20 cellular contexts compared by ENCODE assay signal in genomic region chr6:67914419-67914818, GRCh38.
"Had no signal": no experiment of that assay in that cellular context is flagged by ENCODE, and none has a peak within 500 bp of the region (broad histone marks: within the 10 kb centered on the region; RNA-seq: fewer than 3 reads in every experiment).

No MANE protein-coding gene starts in this region.

- H3K27me3 Mint-ChIP-seq: activated B cell treated with CpG ODN at 0.5 μM for 24 hours; activated CD4-positive, alpha-beta T cell treated with anti-CD3 and anti-CD28 coated beads, Interleukin-2, amount 10 ng/mL, durations not matched to agents 24 days and 14 days; dendritic cell treated with granulocyte-macrophage colony-stimulating factor and Interleukin-4, amounts not matched to agents 40 ng/mL and 50 ng/mL, for 4 days had no signal

- H3K9me3 Mint-ChIP-seq: activated CD4-positive, alpha-beta T cell treated with anti-CD3 and anti-CD28 coated beads, Interleukin-2, amount 10 ng/mL, durations not matched to agents 24 days and 14 days; dendritic cell treated with granulocyte-macrophage colony-stimulating factor and Interleukin-4, amounts not matched to agents 40 ng/mL and 50 ng/mL, for 4 days; nephron had no signal

- H3K27ac ChIP-seq: ascending aorta, esophagus squamous epithelium, gastrocnemius medialis, heart left ventricle, left lung, sigmoid colon had no signal

- H3K4me1 ChIP-seq: ascending aorta, esophagus squamous epithelium, gastrocnemius medialis, heart left ventricle, left lung, sigmoid colon had no signal

- H3K4me3 ChIP-seq: ascending aorta, esophagus squamous epithelium, gastrocnemius medialis, heart left ventricle, left lung, sigmoid colon had no signal

- H3K27me3 ChIP-seq: ascending aorta, esophagus squamous epithelium, gastrocnemius medialis, heart left ventricle, left lung, sigmoid colon had no signal

- H3K4me3 Mint-ChIP-seq: activated B cell treated with CpG ODN at 0.5 μM for 24 hours; activated CD4-positive, alpha-beta T cell treated with anti-CD3 and anti-CD28 coated beads, Interleukin-2, amount 10 ng/mL, durations not matched to agents 24 days and 14 days; activated CD8-positive, alpha-beta T cell treated with anti-CD3 and anti-CD28 coated beads, Interleukin-2, amount 10 ng/mL, durations not matched to agents 7 days and 5 days; activated T-cell treated with anti-CD3 and anti-CD28 coated beads, Interleukin-2, amount 50 U/mL, for 4 hours; dendritic cell treated with granulocyte-macrophage colony-stimulating factor and Interleukin-4, amounts not matched to agents 40 ng/mL and 50 ng/mL, for 4 days; nephron; T-helper 2 cell treated with Interferon-gamma antibody and Interleukin-4, amounts not matched to agents 5 μg/mL and 100 μg/mL, for 36 hours had no signal

- H3K27ac Mint-ChIP-seq: activated B cell treated with CpG ODN at 0.5 μM for 24 hours; activated CD4-positive, alpha-beta T cell treated with anti-CD3 and anti-CD28 coated beads, Interleukin-2, amount 10 ng/mL, durations not matched to agents 24 days and 14 days; activated CD8-positive, alpha-beta T cell treated with anti-CD3 and anti-CD28 coated beads, Interleukin-2, amount 10 ng/mL, durations not matched to agents 7 days and 5 days; dendritic cell treated with granulocyte-macrophage colony-stimulating factor and Interleukin-4, amounts not matched to agents 40 ng/mL and 50 ng/mL, for 4 days; nephron; T-helper 2 cell treated with Interferon-gamma antibody and Interleukin-4, amounts not matched to agents 5 μg/mL and 100 μg/mL, for 36 hours had no signal

- DNase-seq: activated B cell treated with CpG ODN at 0.5 μM for 24 hours; activated CD4-positive, alpha-beta T cell treated with anti-CD3 and anti-CD28 coated beads, Interleukin-2, amount 10 ng/mL, durations not matched to agents 24 days and 14 days; activated CD8-positive, alpha-beta T cell treated with anti-CD3 and anti-CD28 coated beads, Interleukin-2, amount 10 ng/mL, durations not matched to agents 7 days and 5 days; activated effector memory CD4-positive, alpha-beta T cell treated with Interleukin-2 at 50 U/mL for 16 hours; activated naive CD4-positive, alpha-beta T cell treated with anti-CD3 and anti-CD28 coated beads, Interleukin-2, amount 50 U/mL, for 16 hours; activated T-cell treated with anti-CD3 and anti-CD28 coated beads, Interleukin-2, amount 50 U/mL, for 4 hours; effector CD8-positive, alpha-beta T cell; esophagus squamous epithelium; gastrocnemius medialis; heart left ventricle; left lung; mammary epithelial cell; midbrain; posterior cingulate gyrus; sigmoid colon; stimulated activated naive CD4-positive, alpha-beta T cell had no signal

- H3K36me3 ChIP-seq: ascending aorta, esophagus squamous epithelium, gastrocnemius medialis, heart left ventricle, left lung, sigmoid colon had no signal

- H3K4me1 Mint-ChIP-seq: activated B cell treated with CpG ODN at 0.5 μM for 24 hours; activated CD4-positive, alpha-beta T cell treated with anti-CD3 and anti-CD28 coated beads, Interleukin-2, amount 10 ng/mL, durations not matched to agents 24 days and 14 days; nephron had no signal

- H3K9me3 ChIP-seq: esophagus squamous epithelium, gastrocnemius medialis, sigmoid colon had no signal
